In the genomic region with DNA sequence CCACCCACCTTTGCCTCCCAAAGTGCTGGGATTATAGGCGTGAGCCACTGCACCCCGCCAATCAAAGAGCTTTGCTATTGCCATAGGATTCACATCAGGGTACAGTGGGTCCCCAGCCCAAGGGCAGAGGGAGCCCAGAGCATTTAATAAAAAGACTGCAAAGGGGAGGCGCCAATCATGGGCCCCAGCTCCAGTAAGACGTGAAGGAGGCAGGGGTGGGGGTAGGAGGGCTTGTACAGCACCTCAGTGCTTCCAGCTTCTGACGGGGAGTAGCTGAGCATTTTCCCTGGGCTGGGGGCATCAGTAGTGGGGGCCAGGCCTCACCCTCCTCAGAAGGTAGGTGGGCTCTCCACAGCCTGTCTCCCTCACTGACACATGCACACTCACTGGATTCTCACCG, we compare ENCODE assay signal across 12 cellular contexts. TPM values are rescaled to one million over a fixed set of nuclear protein-coding genes. Genes with fewer than 3 reads are reported as not detected.
DNase-seq lines count a peak whose midpoint lies in the region; ATAC-seq and TF ChIP-seq lines count a peak whose summit lies in the region.
"Had no signal": no experiment of that assay in that cellular context is flagged by ENCODE, and none has a peak within 500 bp of the region (broad histone marks: within the 10 kb centered on the region; RNA-seq: fewer than 3 reads in every experiment).

No MANE protein-coding gene starts in this region.

- H4K20me1 ChIP-seq in OCI-LY7 (ENCODE audit: insufficient read depth, low read length), result no peaks in the 10 kb centered on the region

- no peaks in the 10 kb centered on the region for H3K27me3 ChIP-seq in endodermal cell (ENCODE audit: control insufficient read depth, insufficient read depth, low read length, poor library complexity, severe bottlenecking)
- H3K27me3 ChIP-seq: gastroesophageal sphincter had no signal

- no peak overlapping the region for H2AFZ ChIP-seq in OCI-LY7 (ENCODE audit: low read length)

- peak overlapping the region; percentile 99 for H3K27ac ChIP-seq in OCI-LY7 (ENCODE audit: low read depth, low read length, poor library complexity, severe bottlenecking)
- H3K27ac ChIP-seq in endodermal cell (ENCODE audit: low read depth, low read length), result no peak overlapping the region
- H3K27ac ChIP-seq: SK-N-MC had no signal

- H3K36me3 Mint-ChIP-seq in activated naive CD4-positive, alpha-beta T cell treated with anti-CD3 and anti-CD28 coated beads, Interleukin-2, amount 50 U/mL, for 24 hours, result peaks cover 4% of the 10 kb centered on the region
- no peaks in the 10 kb centered on the region for H3K36me3 Mint-ChIP-seq in endodermal cell (ENCODE audit: low read depth)

- H3K4me1 ChIP-seq in OCI-LY7 (ENCODE audit: insufficient read depth, low read length, poor library complexity, severe bottlenecking) (peaks cover 68% of the 10 kb centered on the region), endodermal cell (ENCODE audit: control insufficient read depth, insufficient read depth, low read length) (no peaks in the 10 kb centered on the region)

- TF ChIP-seq CTCF in OCI-LY7 (conservative IDR thresholded peaks at IDR 0.05; ENCODE audit: low read length), result no peak
- no peak for TF ChIP-seq CTCF in endodermal cell (conservative IDR thresholded peaks at IDR 0.05)

- no TSS peak for BruUV-seq in OCI-LY7 (replicated peaks; lab: Mats Ljungman, UMichigan)

- intact Hi-C loops in OCI-LY7 (cut with micrococcal nuclease; ENCODE audit: unreplicated experiment), result no loop called here

- H3K9ac ChIP-seq in endodermal cell (ENCODE audit: extremely low read depth, low read length, poor library complexity, severe bottlenecking), result no peak overlapping the region

- H3K4me3 Mint-ChIP-seq in activated naive CD4-positive, alpha-beta T cell treated with anti-CD3 and anti-CD28 coated beads, Interleukin-2, amount 50 U/mL, for 24 hours, result peak overlapping the region; percentile 89
- H3K4me3 Mint-ChIP-seq in endodermal cell, result no peak overlapping the region
- peak overlapping the region; percentile 89 to 91 for H3K4me3 Mint-ChIP-seq in stimulated activated naive CD8-positive, alpha-beta T cell treated with anti-CD3 and anti-CD28 coated beads, Interleukin-15, amount 100 ng/mL, for 72 hours

- no peak for ATAC-seq in stimulated activated naive CD8-positive, alpha-beta T cell treated with anti-CD3 and anti-CD28 coated beads, Interleukin-15, amount 100 ng/mL, for 72 hours
- ATAC-seq: gastroesophageal sphincter had no signal

- DNase-seq in activated naive CD4-positive, alpha-beta T cell treated with anti-CD3 and anti-CD28 coated beads, Interleukin-2, amount 50 U/mL, for 16 hours, result no peak
- DNase-seq in OCI-LY7 (ENCODE audit: low spot score) (peak; percentile 27), endodermal cell (peak; percentile 45), islet precursor cell (no peak), 8988T (no peak), NCI-H2171 treated with DMSO at 0.1 percent for 48 hours (lab: John Stamatoyannopoulos, UW) (no peak)
- no peak for DNase-seq in stimulated activated naive CD8-positive, alpha-beta T cell treated with anti-CD3 and anti-CD28 coated beads, Interleukin-15, amount 100 ng/mL, for 72 hours
- DNase-seq: activated CD4-positive, alpha-beta T cell treated with anti-CD3 and anti-CD28 coated beads for 48 hours; amygdala had no signal

- H3K36me3 ChIP-seq in OCI-LY7 (ENCODE audit: insufficient read depth, low read length) (peaks cover 18% of the 10 kb centered on the region), endodermal cell (ENCODE audit: control insufficient read depth, insufficient read depth, low read length) (no peaks in the 10 kb centered on the region)
- H3K36me3 ChIP-seq: gastroesophageal sphincter had no signal

- POLR2A ChIA-PET in OCI-LY7 (lab: Charles Lee), result interaction anchor here (0.6 to 3.9 kb wide), 8 partner anchors 10 to 87 kb away, joined by 3 to 15 read pairs (median 6); a partner anchor contains a TSS

- no peaks in the 10 kb centered on the region for H3K9me2 ChIP-seq in OCI-LY7 (ENCODE audit: insufficient read depth, low read length)

- peaks cover 43% of the 10 kb centered on the region for H3K79me2 ChIP-seq in OCI-LY7 (ENCODE audit: insufficient read depth, low read depth, low read length)

- 89 to 92% methylated on average over 6 of the region's 6 CpGs for WGBS in endodermal cell (ENCODE audit: insufficient coverage in 1 of 2, insufficient read length in 1 of 2), 2 experiments

- H3K4me2 ChIP-seq in OCI-LY7 (ENCODE audit: low read length), result peak overlapping the region; percentile 90

- H3K9me3 ChIP-seq in OCI-LY7 (ENCODE audit: low read length) (no peaks in the 10 kb centered on the region), endodermal cell (ENCODE audit: control insufficient read depth, low read length) (no peaks in the 10 kb centered on the region)
- H3K9me3 ChIP-seq: gastroesophageal sphincter had no signal

- CTCF ChIA-PET in OCI-LY7 (lab: Charles Lee; ENCODE audit: unreplicated experiment), result interaction anchor here (0.6 to 1.5 kb wide), 6 partner anchors 31 to 149 kb away, joined by 3 to 21 read pairs (median 4); no protein-coding TSS in a partner anchor

- no peaks in the 10 kb centered on the region for H3K9me3 Mint-ChIP-seq in activated naive CD4-positive, alpha-beta T cell treated with anti-CD3 and anti-CD28 coated beads, Interleukin-2, amount 50 U/mL, for 24 hours
- H3K9me3 Mint-ChIP-seq in endodermal cell, result peaks cover 18% of the 10 kb centered on the region
- H3K9me3 Mint-ChIP-seq in stimulated activated naive CD8-positive, alpha-beta T cell treated with anti-CD3 and anti-CD28 coated beads, Interleukin-15, amount 100 ng/mL, for 72 hours, result peaks cover 0 to 7% of the 10 kb centered on the region in 2 donors

- no peaks in the 10 kb centered on the region for H3K27me3 Mint-ChIP-seq in activated naive CD4-positive, alpha-beta T cell treated with anti-CD3 and anti-CD28 coated beads, Interleukin-2, amount 50 U/mL, for 24 hours
- peaks cover 25% of the 10 kb centered on the region for H3K27me3 Mint-ChIP-seq in endodermal cell (ENCODE audit: insufficient read depth)
- H3K27me3 Mint-ChIP-seq in stimulated activated naive CD8-positive, alpha-beta T cell treated with anti-CD3 and anti-CD28 coated beads, Interleukin-15, amount 100 ng/mL, for 72 hours, result no peaks in the 10 kb centered on the region

- peaks cover 74% of the 10 kb centered on the region for H3K4me1 Mint-ChIP-seq in activated naive CD4-positive, alpha-beta T cell treated with anti-CD3 and anti-CD28 coated beads, Interleukin-2, amount 50 U/mL, for 24 hours
- H3K4me1 Mint-ChIP-seq in endodermal cell, result peaks cover 15% of the 10 kb centered on the region
- H3K4me1 Mint-ChIP-seq in stimulated activated naive CD8-positive, alpha-beta T cell treated with anti-CD3 and anti-CD28 coated beads, Interleukin-15, amount 100 ng/mL, for 72 hours, result peaks cover 71% of the 10 kb centered on the region

- H3K4me3 ChIP-seq in OCI-LY7 (ENCODE audit: low read depth, low read length, poor library complexity, severe bottlenecking), result peak overlapping the region; percentile 95
- H3K4me3 ChIP-seq in endodermal cell (ENCODE audit: low read length), result no peak overlapping the region

- no peak overlapping the region for H3K27ac Mint-ChIP-seq in activated naive CD4-positive, alpha-beta T cell treated with anti-CD3 and anti-CD28 coated beads, Interleukin-2, amount 50 U/mL, for 24 hours
- H3K27ac Mint-ChIP-seq in endodermal cell, result no peak overlapping the region
- H3K27ac Mint-ChIP-seq in stimulated activated naive CD8-positive, alpha-beta T cell treated with anti-CD3 and anti-CD28 coated beads, Interleukin-15, amount 100 ng/mL, for 72 hours, result no peak overlapping the region

RNA-seq across cellular contexts. Expression of a gene that starts 1.5 kb away (rescaled TPM):
- total RNA-seq in OCI-LY7 (2014; rRNA removed; shearing (Covaris generic)), result 67.0 and 78.2 TPM in 2 replicates
- total RNA-seq in OCI-LY7 (2022), result 142 and 158 TPM in 2 replicates
- total RNA-seq in endodermal cell, result 10 to 100 TPM; 12.8 to 15.9 TPM
- 23.0 TPM for polyA plus RNA-seq in endodermal cell (2013, experiment 1 of 2)
- 25.8 TPM for polyA plus RNA-seq in endodermal cell (2013, experiment 2 of 2)

Comparison
In these comparisons a context has a peak if more than half of its experiments do, and no peak if none do; other contexts are left out.
1. DNase-seq: peak in OCI-LY7 (single experiment) and endodermal cell (single experiment); none in activated naive CD4-positive, alpha-beta T cell treated with anti-CD3 and anti-CD28 coated beads, Interleukin-2, amount 50 U/mL, for 16 hours (single experiment), stimulated activated naive CD8-positive, alpha-beta T cell treated with anti-CD3 and anti-CD28 coated beads, Interleukin-15, amount 100 ng/mL, for 72 hours (0 of 2), islet precursor cell (single experiment), 8988T (single experiment) and NCI-H2171 treated with DMSO at 0.1 percent for 48 hours (single experiment).
2. RNA of a gene that starts 1.5 kb away (total RNA-seq): 67.0 to 158 TPM in OCI-LY7; 12.8 to 15.9 TPM in endodermal cell; every median in the first group is over 4 times any median in the second.